ENCODE assay signal across 11 cellular contexts in the genomic region with DNA sequence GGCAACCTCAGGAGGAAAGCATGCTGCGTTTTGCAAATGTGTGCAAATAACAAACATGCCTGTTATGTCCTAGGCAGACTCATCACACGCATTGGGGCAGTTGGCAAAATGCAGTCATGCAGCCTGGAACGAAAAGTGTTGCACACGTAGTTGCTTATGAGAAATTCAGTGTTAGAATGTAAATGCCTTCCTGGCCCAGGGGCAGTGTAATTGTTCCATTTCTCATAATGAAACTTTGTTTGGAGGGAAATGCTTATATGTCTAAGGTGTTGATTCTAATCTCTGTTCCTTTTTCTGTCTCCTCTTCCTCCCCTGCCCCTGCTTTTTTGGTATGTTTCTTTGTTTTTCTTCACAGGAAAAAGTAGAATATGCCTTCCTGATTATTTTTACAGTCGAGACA.
DNase-seq lines count a peak whose midpoint lies in the region; ATAC-seq lines count a peak whose summit lies in the region.
"Had no signal": no experiment of that assay in that cellular context is flagged by ENCODE, and none has a peak within 500 bp of the region (broad histone marks: within the 10 kb centered on the region; RNA-seq: fewer than 3 reads in every experiment).

No MANE protein-coding gene starts in this region.

- ATAC-seq in GM21526 (IDR thresholded peaks at IDR 0.05; ENCODE audit: low FRiP score, unreplicated experiment) = peak; percentile 83
- ATAC-seq in HG03108 (IDR thresholded peaks at IDR 0.05; ENCODE audit: unreplicated experiment) = peak; percentile 59
- ATAC-seq: Panc1 had no signal

- peak; percentile 3 to 19 for DNase-seq in activated CD4-positive, alpha-beta T cell treated with anti-CD3 and anti-CD28 coated beads, Interleukin-2, amount 50 U/mL, for 48 hours
- DNase-seq in activated CD4-positive, alpha-beta T cell treated with anti-CD3 and anti-CD28 coated beads, Interleukin-2, amount 50 U/mL, for 4 hours = no peak
- peak; percentile 24 for DNase-seq in medulla oblongata (ENCODE audit: extremely low spot score)
- DNase-seq in NOMO-1 treated with DMSO at 0.1 percent for 48 hours (lab: John Stamatoyannopoulos, UW; ENCODE audit: unreplicated experiment) = no peak
- DNase-seq in 8988T = no peak
- DNase-seq in NCI-H748 (lab: John Stamatoyannopoulos, UW; ENCODE audit: unreplicated experiment) = no peak
- DNase-seq: effector CD4-positive, alpha-beta T cell; NCI-H1417 had no signal

Comparison
In these comparisons a context has a peak if more than half of its experiments do, and no peak if none do; other contexts are left out.
1. DNase-seq: peak in activated CD4-positive, alpha-beta T cell treated with anti-CD3 and anti-CD28 coated beads, Interleukin-2, amount 50 U/mL, for 48 hours (2 of 2) and medulla oblongata (single experiment); none in activated CD4-positive, alpha-beta T cell treated with anti-CD3 and anti-CD28 coated beads, Interleukin-2, amount 50 U/mL, for 4 hours (0 of 2), NOMO-1 treated with DMSO at 0.1 percent for 48 hours (single experiment), 8988T (single experiment) and NCI-H748 (single experiment).